Comparison of ENCODE assay signal across 10 cellular contexts in genomic region chr1:40693425-40693824, GRCh38.
DNase-seq lines count a peak whose midpoint lies in the region; TF ChIP-seq lines count a peak whose summit lies in the region.
"Had no signal": no experiment of that assay in that cellular context is flagged by ENCODE, and none has a peak within 500 bp of the region (broad histone marks: within the 10 kb centered on the region; RNA-seq: fewer than 3 reads in every experiment).

No MANE protein-coding gene starts in this region.

- TF ChIP-seq CTCF in GM06990 (IDR thresholded peaks at IDR 0.05; ENCODE audit: insufficient read depth, low read length, poor library complexity, severe bottlenecking) (no peak), OCI-LY3 (IDR thresholded peaks at IDR 0.05; ENCODE audit: low read depth, low read length) (no peak), neutrophil (IDR thresholded peaks at IDR 0.05) (no peak)

- H3K27me3 ChIP-seq in GM06990 (replicated peaks; ENCODE audit: control insufficient read depth, insufficient read depth, low read length) (no peaks in the 10 kb centered on the region), OCI-LY3 (ENCODE audit: low read depth, low read length) (no peaks in the 10 kb centered on the region), neutrophil (no peaks in the 10 kb centered on the region)
- H3K27me3 ChIP-seq: dorsolateral prefrontal cortex had no signal

- H4K20me1 ChIP-seq in OCI-LY3 (ENCODE audit: insufficient read depth, low read length): peaks cover 19% of the 10 kb centered on the region

- H3K4me3 ChIP-seq in GM06990 (replicated peaks; ENCODE audit: low read depth, low read length) (peak overlapping the region; percentile 81), OCI-LY3 (ENCODE audit: low read length) (peak overlapping the region; percentile 96), neutrophil (ENCODE audit: low read depth in 1 of 2, low read length in 1 of 2) (peak overlapping the region in 1 of 2 experiments; percentile 90)

- H3K36me3 Mint-ChIP-seq in dendritic cell treated with granulocyte-macrophage colony-stimulating factor and Interleukin-4, amounts not matched to agents 40 ng/mL and 50 ng/mL, for 4 days (ENCODE audit: low read depth): peaks cover 44% of the 10 kb centered on the region

- H3K27me3 Mint-ChIP-seq in dendritic cell treated with granulocyte-macrophage colony-stimulating factor and Interleukin-4, amounts not matched to agents 40 ng/mL and 50 ng/mL, for 4 days: no peaks in the 10 kb centered on the region

- H3K9ac ChIP-seq in OCI-LY3 (ENCODE audit: low read length): peak overlapping the region; percentile 100

- H3K27ac Mint-ChIP-seq in dendritic cell treated with granulocyte-macrophage colony-stimulating factor and Interleukin-4, amounts not matched to agents 40 ng/mL and 50 ng/mL, for 4 days: peak overlapping the region; percentile 99

- peak overlapping the region; percentile 98 for H3K4me2 ChIP-seq in OCI-LY3 (ENCODE audit: low read length)

- intact Hi-C loops in dendritic cell treated with granulocyte-macrophage colony-stimulating factor and Interleukin-4, amounts not matched to agents 40 ng/mL and 50 ng/mL, for 4 days (cut with micrococcal nuclease): loop anchor here (2.0 kb wide), 1 partner anchor 15 kb away; no protein-coding TSS in a partner anchor
- intact Hi-C loops in posterior cingulate gyrus (cut with DNase I): loop anchor here (2.0 to 10.0 kb wide), 2 partner anchors 15 to 161 kb away; no protein-coding TSS in a partner anchor

- H3K36me3 ChIP-seq in GM06990 (ENCODE audit: control insufficient read depth, insufficient read depth, low read length): no peaks in the 10 kb centered on the region
- H3K36me3 ChIP-seq in OCI-LY3 (replicated peaks; ENCODE audit: low read depth, low read length): peaks cover 18% of the 10 kb centered on the region
- H3K36me3 ChIP-seq in neutrophil: peaks cover 3% of the 10 kb centered on the region

- peaks cover 98% of the 10 kb centered on the region for H3K79me2 ChIP-seq in OCI-LY3 (ENCODE audit: low read length)

- DNase-seq in GM06990 (ENCODE audit: extremely low read depth, insufficient read length): no peak
- no peak for DNase-seq in posterior cingulate gyrus
- no peak for DNase-seq in SKM-1 treated with dmso at 0.1 percent for 144 hours (lab: John Stamatoyannopoulos, UW; ENCODE audit: unreplicated experiment)
- no peak for DNase-seq in NCI-H2081 treated with DMSO at 0.1 percent for 48 hours (lab: John Stamatoyannopoulos, UW)
- no peak for DNase-seq in stimulated activated naive CD4-positive, alpha-beta T cell treated with Interleukin-2 at 50 U/mL for 16 hours (lab: John Stamatoyannopoulos, UW)
- DNase-seq: dorsolateral prefrontal cortex; stimulated activated CD4-positive, alpha-beta T cell treated with anti-CD3 and anti-CD28 coated beads, Interleukin-1b, Interleukin-23, amount 100 ng/mL, for 48 hours had no signal

- H3K27ac ChIP-seq in OCI-LY3 (ENCODE audit: low read length) (peak overlapping the region; percentile 97; the same call in 1 of the 2 replicates), neutrophil (peak overlapping the region; percentile 98)

- H3K9me3 Mint-ChIP-seq in dendritic cell treated with granulocyte-macrophage colony-stimulating factor and Interleukin-4, amounts not matched to agents 40 ng/mL and 50 ng/mL, for 4 days: no peaks in the 10 kb centered on the region

- H2AFZ ChIP-seq in OCI-LY3 (ENCODE audit: low read depth, low read length): no peak overlapping the region

- peaks cover 59% of the 10 kb centered on the region for H3K4me1 Mint-ChIP-seq in dendritic cell treated with granulocyte-macrophage colony-stimulating factor and Interleukin-4, amounts not matched to agents 40 ng/mL and 50 ng/mL, for 4 days (ENCODE audit: low read depth)

- peaks cover 42% of the 10 kb centered on the region for H3K4me1 ChIP-seq in OCI-LY3 (ENCODE audit: low read length)
- H3K4me1 ChIP-seq in neutrophil (ENCODE audit: control insufficient read depth in 1 of 2, insufficient read depth in 1 of 2, low read depth in 1 of 2, low read length in 1 of 2): peaks cover 68 to 70% of the 10 kb centered on the region in 2 experiments

- H3K9me3 ChIP-seq in OCI-LY3 (ENCODE audit: insufficient read depth, low read length): no peaks in the 10 kb centered on the region
- H3K9me3 ChIP-seq in neutrophil: no peaks in the 10 kb centered on the region

- H3K4me3 Mint-ChIP-seq in dendritic cell treated with granulocyte-macrophage colony-stimulating factor and Interleukin-4, amounts not matched to agents 40 ng/mL and 50 ng/mL, for 4 days: peak overlapping the region; percentile 96
